10 cellular contexts compared by ENCODE assay signal in genomic region chr3:55482496-55483195, GRCh38.
A peak's percentile ranks its signal among the peaks of the same experiment; 100 is the strongest.
DNase-seq lines count a peak whose midpoint lies in the region; ATAC-seq and TF ChIP-seq lines count a peak whose summit lies in the region.
"Had no signal": no experiment of that assay in that cellular context is flagged by ENCODE, and none has a peak within 500 bp of the region (broad histone marks: within the 10 kb centered on the region; RNA-seq: fewer than 3 reads in every experiment).

No MANE protein-coding gene starts in this region.

- no peak overlapping the region for H3K4me3 Mint-ChIP-seq in stimulated activated memory B cell treated with anti-CD40 and anti-IgM and Interleukin-4, amounts not matched to agents 10 μg/mL and 1 μg/mL and 100 μg/mL, for 72 hours
- H3K4me3 Mint-ChIP-seq: central memory CD8-positive, alpha-beta T cell had no signal

- DNase-seq in astrocyte of the spinal cord (ENCODE audit: low read depth, low spot score) = peak; percentile 75
- DNase-seq in iPS-NIHi7 (ENCODE audit: extremely low spot score) = peak; percentile 62
- no peak for DNase-seq in NCI-H526 treated with DMSO at 0.1 percent for 48 hours (lab: John Stamatoyannopoulos, UW)
- DNase-seq: NCI-H1105 had no signal

- no peaks in the 10 kb centered on the region for H3K36me3 Mint-ChIP-seq in stimulated activated memory B cell treated with anti-CD40 and anti-IgM and Interleukin-4, amounts not matched to agents 10 μg/mL and 1 μg/mL and 100 μg/mL, for 72 hours

- TF ChIP-seq CTCF in astrocyte of the spinal cord (IDR thresholded peaks at IDR 0.05; ENCODE audit: low read depth, low read length) = no peak

- H3K27ac Mint-ChIP-seq in stimulated activated memory B cell treated with anti-CD40 and anti-IgM and Interleukin-4, amounts not matched to agents 10 μg/mL and 1 μg/mL and 100 μg/mL, for 72 hours = no peak overlapping the region

- peaks cover 29% of the 10 kb centered on the region for H3K4me1 Mint-ChIP-seq in stimulated activated memory B cell treated with anti-CD40 and anti-IgM and Interleukin-4, amounts not matched to agents 10 μg/mL and 1 μg/mL and 100 μg/mL, for 72 hours

- H3K4me3 ChIP-seq in astrocyte of the spinal cord (ENCODE audit: low read depth, low read length) (peak overlapping the region; percentile 73), skin epidermis (peak overlapping the region; percentile 16 to 69 (median 37))

- in situ Hi-C loops in astrocyte of the spinal cord (cut with HindIII; ENCODE audit: low sequenced_read_pairs) = loop anchor here (25.0 kb wide), 1 partner anchor 595 kb away; no protein-coding TSS in a partner anchor

- peak overlapping the region in 13 of 21 experiments; percentile 24 to 96 (median 68) for H3K27ac ChIP-seq in skin epidermis

- ATAC-seq in GM18868 (IDR thresholded peaks at IDR 0.05; ENCODE audit: unreplicated experiment) (peak; percentile 26), GM21528 (IDR thresholded peaks at IDR 0.05; ENCODE audit: low FRiP score, unreplicated experiment) (no peak), HG02571 (IDR thresholded peaks at IDR 0.05; ENCODE audit: unreplicated experiment) (no peak)
- ATAC-seq in stimulated activated memory B cell treated with anti-CD40 and anti-IgM and Interleukin-4, amounts not matched to agents 10 μg/mL and 1 μg/mL and 100 μg/mL, for 72 hours = no peak

- peaks cover 85% of the 10 kb centered on the region for H3K27me3 Mint-ChIP-seq in stimulated activated memory B cell treated with anti-CD40 and anti-IgM and Interleukin-4, amounts not matched to agents 10 μg/mL and 1 μg/mL and 100 μg/mL, for 72 hours

- no peaks in the 10 kb centered on the region for H3K9me3 Mint-ChIP-seq in stimulated activated memory B cell treated with anti-CD40 and anti-IgM and Interleukin-4, amounts not matched to agents 10 μg/mL and 1 μg/mL and 100 μg/mL, for 72 hours
